Comparison of ENCODE assay signal across 8 cellular contexts in genomic region chr6:108592371-108593337, GRCh38. TPM values are rescaled to one million over a fixed set of nuclear protein-coding genes. Genes with fewer than 3 reads are reported as not detected.
DNase-seq lines count a peak whose midpoint lies in the region; ATAC-seq and TF ChIP-seq lines count a peak whose summit lies in the region.

No MANE protein-coding gene starts in this region.

- H3K27ac ChIP-seq in PC-3 (ENCODE audit: low read length) = no peak overlapping the region

- POLR2A ChIA-PET in PC-3 (lab: Charles Lee; ENCODE audit: unreplicated experiment) = no interaction called here

- no peaks in the 10 kb centered on the region for H3K27me3 ChIP-seq in PC-3 (ENCODE audit: low read length)

- H3K4me3 ChIP-seq in PC-3 (ENCODE audit: low read length) = no peak overlapping the region

- H3K27ac Mint-ChIP-seq in CD14-positive monocyte (peak overlapping the region in 6 of 7 donors; percentile 13 to 82 (median 53)), nephron progenitor cell (peak overlapping the region; percentile 63)
- H3K27ac Mint-ChIP-seq in dendritic cell treated with granulocyte-macrophage colony-stimulating factor and Interleukin-4, amounts not matched to agents 40 ng/mL and 50 ng/mL, for 4 days = peak overlapping the region; percentile 53

- peaks cover 86% of the 10 kb centered on the region for H3K4me1 Mint-ChIP-seq in CD14-positive monocyte
- H3K4me1 Mint-ChIP-seq in dendritic cell treated with granulocyte-macrophage colony-stimulating factor and Interleukin-4, amounts not matched to agents 40 ng/mL and 50 ng/mL, for 4 days (ENCODE audit: low read depth) = peaks cover 73% of the 10 kb centered on the region
- H3K4me1 Mint-ChIP-seq in nephron progenitor cell = peaks cover 91% of the 10 kb centered on the region

- H3K9me2 ChIP-seq in PC-3 (replicated peaks; ENCODE audit: low read length) = no peaks in the 10 kb centered on the region

- H3F3A ChIP-seq in PC-3 (ENCODE audit: low read length, unreplicated experiment) = no peaks in the 10 kb centered on the region

- peaks cover 99% of the 10 kb centered on the region for H3K79me2 ChIP-seq in PC-3 (ENCODE audit: low read length)

- H2AFZ ChIP-seq in PC-3 (ENCODE audit: low read length) = no peak overlapping the region

- TF ChIP-seq CTCF in CD14-positive monocyte (IDR thresholded peaks at IDR 0.05) = no peak
- TF ChIP-seq CTCF in nephron progenitor cell (IDR thresholded peaks at IDR 0.05) = no peak
- no peak for TF ChIP-seq CTCF in PC-3 (conservative IDR thresholded peaks at IDR 0.05; ENCODE audit: low read depth, low read length)

- H3K4me2 ChIP-seq in PC-3 (ENCODE audit: low read length) = no peak overlapping the region

- peaks cover 19 to 26% of the 10 kb centered on the region in 2 donors for H3K36me3 Mint-ChIP-seq in CD14-positive monocyte
- no peaks in the 10 kb centered on the region for H3K36me3 Mint-ChIP-seq in dendritic cell treated with granulocyte-macrophage colony-stimulating factor and Interleukin-4, amounts not matched to agents 40 ng/mL and 50 ng/mL, for 4 days (ENCODE audit: low read depth)
- peaks cover 9% of the 10 kb centered on the region for H3K36me3 Mint-ChIP-seq in nephron progenitor cell (ENCODE audit: low read depth)

- H3K9ac ChIP-seq in PC-3 (ENCODE audit: low read length) = no peak overlapping the region

- CTCF ChIA-PET in PC-3 (lab: Charles Lee) = no interaction called here

- H4K20me1 ChIP-seq in PC-3 (ENCODE audit: low read length) = peaks cover 15% of the 10 kb centered on the region; the same call in 1 of the 2 replicates

- no peaks in the 10 kb centered on the region for H3K36me3 ChIP-seq in PC-3 (ENCODE audit: low read depth, low read length)

- DNase-seq in CD14-positive monocyte (ENCODE audit: low spot score) (no peak), T-helper 22 cell (ENCODE audit: low read depth) (peak; percentile 6), nephron progenitor cell (peak; percentile 25), mesenteric fat pad (ENCODE audit: low spot score) (no peak), PC-3 (no peak)

- ATAC-seq in GM19372 (IDR thresholded peaks at IDR 0.05; ENCODE audit: low read depth, unreplicated experiment) (peak; percentile 80), HG03558 (IDR thresholded peaks at IDR 0.05; ENCODE audit: extremely low read depth, unreplicated experiment) (peak; percentile 68), PC-3 (no peak)

- intact Hi-C loops in CD14-positive monocyte (cut with micrococcal nuclease) = loop anchor here in 1 of 2 donors (5.0 kb wide), 1 partner anchor 35 kb away; no protein-coding TSS in a partner anchor
- intact Hi-C loops in dendritic cell treated with granulocyte-macrophage colony-stimulating factor and Interleukin-4, amounts not matched to agents 40 ng/mL and 50 ng/mL, for 4 days (cut with micrococcal nuclease) = no loop called here
- intact Hi-C loops in PC-3 (cut with micrococcal nuclease) = no loop called here

- peaks cover 0 to 2% (median 0%) of the 10 kb centered on the region in 3 donors for H3K27me3 Mint-ChIP-seq in CD14-positive monocyte (ENCODE audit: low read depth in 3 of 3)
- no peaks in the 10 kb centered on the region for H3K27me3 Mint-ChIP-seq in dendritic cell treated with granulocyte-macrophage colony-stimulating factor and Interleukin-4, amounts not matched to agents 40 ng/mL and 50 ng/mL, for 4 days
- H3K27me3 Mint-ChIP-seq in nephron progenitor cell (ENCODE audit: low read depth, poor library complexity) = no peaks in the 10 kb centered on the region

- H3K4me3 Mint-ChIP-seq in CD14-positive monocyte = peak overlapping the region in 1 of 2 donors; percentile 26
- no peak overlapping the region for H3K4me3 Mint-ChIP-seq in dendritic cell treated with granulocyte-macrophage colony-stimulating factor and Interleukin-4, amounts not matched to agents 40 ng/mL and 50 ng/mL, for 4 days
- H3K4me3 Mint-ChIP-seq in nephron progenitor cell = peak overlapping the region; percentile 45

- H3K9me3 Mint-ChIP-seq in CD14-positive monocyte (no peaks in the 10 kb centered on the region), nephron progenitor cell (no peaks in the 10 kb centered on the region)
- H3K9me3 Mint-ChIP-seq in dendritic cell treated with granulocyte-macrophage colony-stimulating factor and Interleukin-4, amounts not matched to agents 40 ng/mL and 50 ng/mL, for 4 days = no peaks in the 10 kb centered on the region

- H3K4me1 ChIP-seq in PC-3 (ENCODE audit: insufficient read depth, low read length) = peaks cover 28% of the 10 kb centered on the region

- BruUV-seq in PC-3 (replicated peaks; lab: Mats Ljungman, UMichigan) = no TSS peak

- H3K9me3 ChIP-seq in PC-3 (ENCODE audit: low read length) = no peaks in the 10 kb centered on the region

RNA-seq across cellular contexts. Expression of gene FOXO3, which starts 31.9 kb away (rescaled TPM):
- polyA plus RNA-seq in CD14-positive monocyte = 10 to 100 TPM; 15.4 to 17.5 TPM
- total RNA-seq in mesenteric fat pad (94.0 TPM), PC-3 (2014; rRNA removed) (12.8 and 19.9 TPM in 2 replicates)

Comparison
In these comparisons a context has a peak if more than half of its experiments do, and no peak if none do; other contexts are left out.
1. DNase-seq: peak in T-helper 22 cell (single experiment) and nephron progenitor cell (single experiment); none in CD14-positive monocyte (single experiment), mesenteric fat pad (single experiment) and PC-3 (single experiment).
2. Peak in every context shown above with its lines, with median percentiles within 50 percentile points of each other: H3K27ac Mint-ChIP-seq.